9 cellular contexts compared by ENCODE assay signal in the genomic region with DNA sequence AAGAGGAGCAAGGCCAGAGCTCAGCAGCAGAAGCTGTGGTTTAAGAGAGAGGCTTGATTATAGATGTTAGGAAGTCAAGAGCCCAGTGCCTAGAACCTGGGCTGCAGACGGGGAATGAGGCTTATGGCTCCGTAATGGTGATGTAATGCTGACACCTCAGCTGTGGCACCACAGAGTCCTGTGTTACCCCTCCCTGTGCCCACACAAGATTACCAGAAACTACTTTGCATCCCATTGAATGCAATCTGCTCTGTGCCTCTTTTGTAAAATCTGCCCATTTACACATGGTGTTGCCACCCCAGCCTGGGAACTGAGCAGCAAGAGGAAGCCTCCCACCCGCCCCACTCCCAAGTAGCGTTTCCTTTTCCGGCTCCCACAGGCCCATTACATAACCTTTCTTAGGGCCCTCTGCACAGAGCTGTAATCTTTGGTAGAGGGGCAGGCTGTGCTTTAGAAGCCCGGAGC. TPM values are rescaled to one million over a fixed set of nuclear protein-coding genes. Genes with fewer than 3 reads are reported as not detected.
DNase-seq lines count a peak whose midpoint lies in the region; ATAC-seq and TF ChIP-seq lines count a peak whose summit lies in the region.
"Had no signal": no experiment of that assay in that cellular context is flagged by ENCODE, and none has a peak within 500 bp of the region (broad histone marks: within the 10 kb centered on the region; RNA-seq: fewer than 3 reads in every experiment).

No MANE protein-coding gene starts in this region.

- H3K4me1 Mint-ChIP-seq in activated naive CD4-positive, alpha-beta T cell treated with anti-CD3 and anti-CD28 coated beads for 36 hours (ENCODE audit: low read depth): peaks cover 90% of the 10 kb centered on the region

- H3K4me3 ChIP-seq in lower lobe of right lung: peak overlapping the region; percentile 6
- H3K4me3 ChIP-seq in tibial artery: no peak overlapping the region

- TF ChIP-seq CTCF in lower lobe of right lung (IDR thresholded peaks at IDR 0.05) (no peak), tibial artery (IDR thresholded peaks at IDR 0.05) (no peak)

- intact Hi-C loops in activated naive CD4-positive, alpha-beta T cell treated with anti-CD3 and anti-CD28 coated beads for 36 hours (cut with micrococcal nuclease): no loop called here
- intact Hi-C loops in lower lobe of right lung (cut with DNase I) (no loop called here), tibial artery (cut with DNase I; ENCODE audit: low total_unique reads) (no loop called here)

- H3K27ac ChIP-seq in lower lobe of right lung: peak overlapping the region; percentile 69
- no peak overlapping the region for H3K27ac ChIP-seq in tibial artery
- H3K27ac ChIP-seq: 22Rv1 had no signal

- H3K36me3 Mint-ChIP-seq in activated naive CD4-positive, alpha-beta T cell treated with anti-CD3 and anti-CD28 coated beads for 36 hours (ENCODE audit: low read depth): peaks cover 6% of the 10 kb centered on the region

- ATAC-seq in lower lobe of right lung (peak; percentile 80 to 84), HG02938 (IDR thresholded peaks at IDR 0.05; ENCODE audit: unreplicated experiment) (no peak)

- H3K27me3 ChIP-seq in lower lobe of right lung (ENCODE audit: low read depth) (no peaks in the 10 kb centered on the region), tibial artery (no peaks in the 10 kb centered on the region)

- CTCF ChIA-PET in activated naive CD4-positive, alpha-beta T cell treated with anti-CD3 and anti-CD28 coated beads for 36 hours (lab: Charles Lee): interaction anchor here (0.7 to 6.6 kb wide), 7 partner anchors 12 to 169 kb away, joined by 3 to 59 read pairs (median 4); no protein-coding TSS in a partner anchor

- DNase-seq in NCI-H526 (lab: John Stamatoyannopoulos, UW) (peak; percentile 13 to 46), NCI-H526 treated with DMSO at 0.1 percent for 48 hours (lab: John Stamatoyannopoulos, UW) (no peak), lower lobe of right lung (peak; percentile 75), tibial artery (peak; percentile 35 to 67), iPS-NIHi7 (ENCODE audit: extremely low spot score) (no peak), mesenteric fat pad (ENCODE audit: low spot score) (no peak)
- peak; percentile 79 for DNase-seq in activated naive CD4-positive, alpha-beta T cell treated with anti-CD3 and anti-CD28 coated beads for 36 hours

- H3K36me3 ChIP-seq in lower lobe of right lung (no peaks in the 10 kb centered on the region), tibial artery (no peaks in the 10 kb centered on the region)

- H3K9me3 ChIP-seq in lower lobe of right lung (no peaks in the 10 kb centered on the region), tibial artery (no peaks in the 10 kb centered on the region)

- no peaks in the 10 kb centered on the region for H3K9me3 Mint-ChIP-seq in activated naive CD4-positive, alpha-beta T cell treated with anti-CD3 and anti-CD28 coated beads for 36 hours

- no peaks in the 10 kb centered on the region for H3K27me3 Mint-ChIP-seq in activated naive CD4-positive, alpha-beta T cell treated with anti-CD3 and anti-CD28 coated beads for 36 hours (ENCODE audit: low read depth)

- peak overlapping the region; percentile 97 for H3K27ac Mint-ChIP-seq in activated naive CD4-positive, alpha-beta T cell treated with anti-CD3 and anti-CD28 coated beads for 36 hours

- H3K4me1 ChIP-seq in lower lobe of right lung (peaks cover 38% of the 10 kb centered on the region), tibial artery (no peaks in the 10 kb centered on the region)

- peak overlapping the region; percentile 58 for H3K4me3 Mint-ChIP-seq in activated naive CD4-positive, alpha-beta T cell treated with anti-CD3 and anti-CD28 coated beads for 36 hours

RNA-seq across cellular contexts. Expression of gene PITPNC1, which starts 57.0 kb away (rescaled TPM):
- 10 to 100 TPM; 58.7 to 60.0 TPM for total RNA-seq in activated naive CD4-positive, alpha-beta T cell treated with anti-CD3 and anti-CD28 coated beads for 36 hours
- total RNA-seq in lower lobe of right lung (23.7 TPM), mesenteric fat pad (47.1 TPM)

Comparison
In these comparisons a context has a peak if more than half of its experiments do, and no peak if none do; other contexts are left out.
1. DNase-seq: peak in NCI-H526 (2 of 2), activated naive CD4-positive, alpha-beta T cell treated with anti-CD3 and anti-CD28 coated beads for 36 hours (single experiment), lower lobe of right lung (single experiment) and tibial artery (2 of 2); none in NCI-H526 treated with DMSO at 0.1 percent for 48 hours (single experiment), iPS-NIHi7 (single experiment) and mesenteric fat pad (single experiment).